14 cellular contexts compared by ENCODE assay signal in the genomic region with DNA sequence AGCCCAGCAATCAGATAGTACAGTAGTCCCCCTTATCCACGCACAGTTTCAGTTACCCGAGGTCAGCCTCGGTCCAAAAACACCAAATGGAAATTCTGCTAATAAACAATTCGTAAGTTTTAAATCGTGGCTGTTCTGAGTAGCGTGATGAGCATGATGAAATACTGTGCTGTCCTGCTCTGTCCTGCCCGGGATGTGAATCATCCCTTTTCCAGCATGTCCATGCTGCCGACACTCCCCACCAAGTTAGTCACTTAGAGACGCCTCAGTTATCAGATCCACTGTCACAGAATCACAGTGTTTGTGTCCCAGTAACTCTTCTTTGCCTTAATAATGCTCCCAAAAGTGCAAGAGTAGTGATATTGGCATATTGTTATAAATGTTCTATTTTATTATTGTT.
DNase-seq lines count a peak whose midpoint lies in the region; ATAC-seq, FAIRE-seq and TF ChIP-seq lines count a peak whose summit lies in the region.
"Had no signal": no experiment of that assay in that cellular context is flagged by ENCODE, and none has a peak within 500 bp of the region (broad histone marks: within the 10 kb centered on the region; RNA-seq: fewer than 3 reads in every experiment).

No MANE protein-coding gene starts in this region.

- peaks cover 6% of the 10 kb centered on the region for H3K36me3 Mint-ChIP-seq in MCF 10A (ENCODE audit: insufficient read depth, unreplicated experiment)
- H3K36me3 Mint-ChIP-seq: natural killer cell treated with Interleukin-12 subunit alpha and Interleukin-12 subunit beta and Interleukin-15 and Interleukin-18, amount 100 ng/mL, for 72 hours had no signal

- intact Hi-C loops in MCF 10A (cut with micrococcal nuclease): loop anchor here (1.0 to 10.0 kb wide), 5 partner anchors 15 to 479 kb away; a partner anchor contains a TSS
- intact Hi-C loops in breast epithelium (cut with DNase I; ENCODE audit: low total_unique reads): no loop called here
- intact Hi-C loops in sigmoid colon (cut with DNase I): no loop called here
- intact Hi-C loops in dorsolateral prefrontal cortex (cut with DNase I): no loop called here

- H3K4me1 ChIP-seq in breast epithelium (no peaks in the 10 kb centered on the region), sigmoid colon (no peaks in the 10 kb centered on the region)
- H3K4me1 ChIP-seq: left ventricle myocardium inferior had no signal

- H3K27me3 ChIP-seq in breast epithelium (no peaks in the 10 kb centered on the region), sigmoid colon (no peaks in the 10 kb centered on the region), dorsolateral prefrontal cortex (no peaks in the 10 kb centered on the region)

- no peak for FAIRE-seq in urothelium cell line (lab: Jason Lieb, UNC)

- H3K4me1 Mint-ChIP-seq in MCF 10A (ENCODE audit: insufficient read depth, unreplicated experiment): peaks cover 45% of the 10 kb centered on the region

- no peaks in the 10 kb centered on the region for H3K9me3 ChIP-seq in breast epithelium
- no peaks in the 10 kb centered on the region for H3K9me3 ChIP-seq in sigmoid colon
- H3K9me3 ChIP-seq: left ventricle myocardium inferior had no signal

- no peaks in the 10 kb centered on the region for H3K9me3 Mint-ChIP-seq in MCF 10A (ENCODE audit: unreplicated experiment)
- H3K9me3 Mint-ChIP-seq: natural killer cell treated with Interleukin-12 subunit alpha and Interleukin-12 subunit beta and Interleukin-15 and Interleukin-18, amount 100 ng/mL, for 72 hours had no signal

- no peak for TF ChIP-seq EP300 in sigmoid colon (IDR thresholded peaks at IDR 0.05)

- no peak for TF ChIP-seq POLR2A in breast epithelium (IDR thresholded peaks at IDR 0.05)
- TF ChIP-seq POLR2A in sigmoid colon (IDR thresholded peaks at IDR 0.05): no peak

- peak; percentile 82 for ATAC-seq in SK-N-SH treated with all-trans-retinoic acid at 6 μM for 48 hours
- no peak for ATAC-seq in GM21381 (IDR thresholded peaks at IDR 0.05; ENCODE audit: unreplicated experiment)
- ATAC-seq: natural killer cell treated with Interleukin-12 subunit alpha and Interleukin-12 subunit beta and Interleukin-15 and Interleukin-18, amount 100 ng/mL, for 72 hours had no signal

- no peak for TF ChIP-seq CTCF in MCF 10A (IDR thresholded peaks at IDR 0.05; ENCODE audit: unreplicated experiment)
- TF ChIP-seq CTCF in breast epithelium (IDR thresholded peaks at IDR 0.05): no peak
- TF ChIP-seq CTCF in sigmoid colon (IDR thresholded peaks at IDR 0.05): no peak
- no peak for TF ChIP-seq CTCF in dorsolateral prefrontal cortex (IDR thresholded peaks at IDR 0.05 in 54 of 56, conservative IDR thresholded peaks at IDR 0.05 in 2 of 56; ENCODE audit: low read depth in 1 of 56, partially characterized antibody in 56 of 56)

- POLR2A ChIA-PET in MCF 10A (lab: Yijun Ruan, JAX): interaction anchor here (0.6 to 7.2 kb wide), 6 partner anchors 25 to 331 kb away, joined by 3 to 262 read pairs (median 6); a partner anchor contains a TSS

- BruUV-seq in MCF 10A (replicated peaks; lab: Mats Ljungman, UMichigan): no TSS peak

- peak overlapping the region; percentile 85 for H3K4me3 Mint-ChIP-seq in MCF 10A (ENCODE audit: unreplicated experiment)
- H3K4me3 Mint-ChIP-seq: natural killer cell treated with Interleukin-12 subunit alpha and Interleukin-12 subunit beta and Interleukin-15 and Interleukin-18, amount 100 ng/mL, for 72 hours had no signal

- CTCF ChIA-PET in MCF 10A (lab: Yijun Ruan, JAX): interaction anchor here (0.6 to 5.8 kb wide), 5 partner anchors 49 to 482 kb away, joined by 3 to 38 read pairs (median 4); a partner anchor contains a TSS

- no peak overlapping the region for H3K4me3 ChIP-seq in breast epithelium
- no peak overlapping the region for H3K4me3 ChIP-seq in sigmoid colon
- H3K4me3 ChIP-seq in dorsolateral prefrontal cortex: no peak overlapping the region
- H3K4me3 ChIP-seq: left ventricle myocardium inferior had no signal

- H3K36me3 ChIP-seq in breast epithelium (no peaks in the 10 kb centered on the region), sigmoid colon (no peaks in the 10 kb centered on the region)
- H3K36me3 ChIP-seq: left ventricle myocardium inferior had no signal

- WGBS in sigmoid colon, 2 donors: 86 to 87% methylated on average over 9 of the region's 9 CpGs

- DNase-seq in MCF 10A (ENCODE audit: unreplicated experiment): peak; percentile 91
- no peak for DNase-seq in breast epithelium (ENCODE audit: low spot score in 2 of 2)
- peak; percentile 9 for DNase-seq in fibroblast of the conjunctiva (ENCODE audit: low read depth)
- peak; percentile 26 for DNase-seq in urothelium cell line (ENCODE audit: low spot score)
- no peak for DNase-seq in sigmoid colon
- DNase-seq in dorsolateral prefrontal cortex: no peak
- DNase-seq: 8988T, amniotic stem cell, head of caudate nucleus, left ventricle myocardium inferior, NCI-H226 had no signal

- no peaks in the 10 kb centered on the region for H3K27me3 Mint-ChIP-seq in MCF 10A (ENCODE audit: insufficient read depth, unreplicated experiment)
- H3K27me3 Mint-ChIP-seq: natural killer cell treated with Interleukin-12 subunit alpha and Interleukin-12 subunit beta and Interleukin-15 and Interleukin-18, amount 100 ng/mL, for 72 hours had no signal

- no peak overlapping the region for H3K27ac ChIP-seq in breast epithelium
- no peak overlapping the region for H3K27ac ChIP-seq in sigmoid colon
- H3K27ac ChIP-seq in dorsolateral prefrontal cortex: no peak overlapping the region
- H3K27ac ChIP-seq: left ventricle myocardium inferior had no signal

- H3K27ac Mint-ChIP-seq in MCF 10A (ENCODE audit: low read depth, unreplicated experiment): peak overlapping the region; percentile 97
- H3K27ac Mint-ChIP-seq: natural killer cell treated with Interleukin-12 subunit alpha and Interleukin-12 subunit beta and Interleukin-15 and Interleukin-18, amount 100 ng/mL, for 72 hours had no signal

TF ChIP-seq in SK-N-SH treated with all-trans-retinoic acid at 6 μM for 48 hours, 23 proteins besides CTCF, POLR2A, EP300 and RAD21:
- no peak for TF ChIP-seq ISL1 (CRISPR knock-in tag; IDR thresholded peaks at IDR 0.05)
- no peak for TF ChIP-seq ZC3H10 (CRISPR knock-in tag; IDR thresholded peaks at IDR 0.05)
- no peak for TF ChIP-seq TCF4 (CRISPR knock-in tag; IDR thresholded peaks at IDR 0.05; ENCODE audit: borderline replicate concordance)
- TF ChIP-seq ZFP30 (CRISPR knock-in tag; IDR thresholded peaks at IDR 0.05): no peak
- TF ChIP-seq, protein P1, sequence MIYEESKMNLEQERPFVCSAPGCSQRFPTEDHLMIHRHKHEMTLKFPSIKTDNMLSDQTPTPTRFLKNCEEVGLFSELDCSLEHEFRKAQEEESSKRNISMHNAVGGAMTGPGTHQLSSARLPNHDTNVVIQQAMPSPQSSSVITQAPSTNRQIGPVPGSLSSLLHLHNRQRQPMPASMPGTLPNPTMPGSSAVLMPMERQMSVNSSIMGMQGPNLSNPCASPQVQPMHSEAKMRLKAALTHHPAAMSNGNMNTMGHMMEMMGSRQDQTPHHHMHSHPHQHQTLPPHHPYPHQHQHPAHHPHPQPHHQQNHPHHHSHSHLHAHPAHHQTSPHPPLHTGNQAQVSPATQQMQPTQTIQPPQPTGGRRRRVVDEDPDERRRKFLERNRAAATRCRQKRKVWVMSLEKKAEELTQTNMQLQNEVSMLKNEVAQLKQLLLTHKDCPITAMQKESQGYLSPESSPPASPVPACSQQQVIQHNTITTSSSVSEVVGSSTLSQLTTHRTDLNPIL (CRISPR knock-in tag; IDR thresholded peaks at IDR 0.05; ENCODE audit: low read depth): no peak
- TF ChIP-seq GLIS3 (CRISPR knock-in tag; IDR thresholded peaks at IDR 0.05): no peak
- TF ChIP-seq SNAI2 (CRISPR knock-in tag; IDR thresholded peaks at IDR 0.05): no peak
- TF ChIP-seq TOX (CRISPR knock-in tag; IDR thresholded peaks at IDR 0.05; ENCODE audit: borderline replicate concordance): no peak
- no peak for TF ChIP-seq PPARA (CRISPR knock-in tag; IDR thresholded peaks at IDR 0.05; ENCODE audit: borderline replicate concordance)
- no peak for TF ChIP-seq BACH2 (CRISPR knock-in tag; IDR thresholded peaks at IDR 0.05; ENCODE audit: borderline replicate concordance)

Comparison
In these comparisons a context has a peak if more than half of its experiments do, and no peak if none do; other contexts are left out.
1. DNase-seq: peak in MCF 10A (single experiment), fibroblast of the conjunctiva (single experiment) and urothelium cell line (single experiment); none in breast epithelium (0 of 2), sigmoid colon (single experiment) and dorsolateral prefrontal cortex (0 of 10).